18 cellular contexts compared by ENCODE assay signal in genomic region chr1:150017206-150017750, GRCh38. TPM values are rescaled to one million over a fixed set of nuclear protein-coding genes. Genes with fewer than 3 reads are reported as not detected.
DNase-seq lines count a peak whose midpoint lies in the region; ATAC-seq and TF ChIP-seq lines count a peak whose summit lies in the region.
"Had no signal": no experiment of that assay in that cellular context is flagged by ENCODE, and none has a peak within 500 bp of the region (broad histone marks: within the 10 kb centered on the region; RNA-seq: fewer than 3 reads in every experiment).

No MANE protein-coding gene starts in this region.

- H3K4me3 ChIP-seq in RWPE2 (ENCODE audit: severe bottlenecking) (no peak overlapping the region), transverse colon (no peak overlapping the region)
- H3K4me3 ChIP-seq: BLaER1 treated with 17β-estradiol and CSF1 and Interleukin-3, amounts not matched to agents 10 nM and 100 nM; esophagus squamous epithelium; thoracic aorta had no signal

- H3K9me3 ChIP-seq in RWPE2 (ENCODE audit: severe bottlenecking) (no peaks in the 10 kb centered on the region), transverse colon (no peaks in the 10 kb centered on the region)
- H3K9me3 ChIP-seq: BLaER1 treated with 17β-estradiol and CSF1 and Interleukin-3, amounts not matched to agents 10 nM and 100 nM; esophagus squamous epithelium; thoracic aorta had no signal

- no peak overlapping the region for H3K27ac ChIP-seq in RWPE2 (ENCODE audit: poor library complexity, severe bottlenecking)
- peak overlapping the region in 2 of 4 donors; percentile 29 to 49 for H3K27ac ChIP-seq in transverse colon
- H3K27ac ChIP-seq: BLaER1 treated with 17β-estradiol and CSF1 and Interleukin-3, amounts not matched to agents 10 nM and 100 nM; KMS-11; thoracic aorta had no signal

- intact Hi-C loops in transverse colon (cut with DNase I; ENCODE audit: low total_unique reads): no loop called here

- TF ChIP-seq POLR2A in transverse colon (IDR thresholded peaks at IDR 0.05): peak; percentile 42

- H3K36me3 ChIP-seq in RWPE2 (ENCODE audit: low read depth): no peaks in the 10 kb centered on the region
- no peaks in the 10 kb centered on the region for H3K36me3 ChIP-seq in transverse colon
- H3K36me3 ChIP-seq: BLaER1 treated with 17β-estradiol and CSF1 and Interleukin-3, amounts not matched to agents 10 nM and 100 nM; esophagus squamous epithelium; thoracic aorta had no signal

- H3K4me1 ChIP-seq in RWPE2 (ENCODE audit: insufficient read depth, poor library complexity, severe bottlenecking) (no peaks in the 10 kb centered on the region), transverse colon (peaks cover 0 to 29% (median 8%) of the 10 kb centered on the region in 4 donors)

- DNase-seq in DMS53 (lab: John Stamatoyannopoulos, UW) (peak; percentile 42), DMS53 treated with DMSO at 0.1 percent for 48 hours (lab: John Stamatoyannopoulos, UW; ENCODE audit: unreplicated experiment) (no peak), RWPE2 (ENCODE audit: low spot score) (no peak), iPS-NIHi11 (ENCODE audit: low spot score) (peak; percentile 55), transverse colon (peak; percentile 46), hippocampal formation (lab: John Stamatoyannopoulos, UW) (no peak), NCI-H510A treated with DMSO at 0.1 percent for 48 hours (lab: John Stamatoyannopoulos, UW) (no peak)
- no peak for DNase-seq in activated CD8-positive, alpha-beta memory T cell treated with anti-CD3 and anti-CD28 coated beads for 24 hours
- DNase-seq: 8988T; activated CD8-positive, alpha-beta memory T cell treated with anti-CD3 and anti-CD28 coated beads, Interleukin-2, amount 50 U/mL, for 48 hours; activated naive CD4-positive, alpha-beta T cell treated with anti-CD3 and anti-CD28 coated beads for 36 hours; esophagus squamous epithelium; NK-92 treated with Interleukin-12 subunit alpha and Interleukin-12 subunit beta, amount 100 ng/mL, for 24 hours; SIG-M5; stimulated activated CD4-positive, alpha-beta T cell treated with anti-CD3 and anti-CD28 coated beads, Interleukin-4, amount 100 ng/mL, for 1 hour had no signal

- in situ Hi-C loops in transverse colon (cut with MboI; ENCODE audit: low pct_ligation_motif_present in 1 of 4, low pct_unique_long_range_greater_than_20kb in 1 of 4, low sequenced_read_pairs in 3 of 4): no loop called here

- ATAC-seq in RWPE2 (ENCODE audit: low read depth): peak; percentile 82

- TF ChIP-seq EP300 in transverse colon (IDR thresholded peaks at IDR 0.05; ENCODE audit: low read depth): no peak

- H3K27me3 ChIP-seq in RWPE2 (ENCODE audit: insufficient read depth, poor library complexity, severe bottlenecking): no peaks in the 10 kb centered on the region
- H3K27me3 ChIP-seq in transverse colon: no peaks in the 10 kb centered on the region
- H3K27me3 ChIP-seq: esophagus squamous epithelium had no signal

- TF ChIP-seq CTCF in RWPE2 (IDR thresholded peaks at IDR 0.05; ENCODE audit: poor library complexity, severe bottlenecking) (no peak), transverse colon (IDR thresholded peaks at IDR 0.05) (no peak)

RNA-seq across cellular contexts. Expression of gene OTUD7B, which starts 6.8 kb away (rescaled TPM):
- total RNA-seq in transverse colon: 10 to 100 TPM; 11.3 to 26.8 (median 25.5) TPM

RNA-seq across cellular contexts. Expression of gene VPS45, which starts 50.3 kb away (rescaled TPM):
- total RNA-seq in transverse colon: 10 to 100 TPM; 16.1 to 47.5 (median 34.7) TPM

Comparison
In these comparisons a context has a peak if more than half of its experiments do, and no peak if none do; other contexts are left out.
1. DNase-seq: peak in DMS53 (single experiment), iPS-NIHi11 (single experiment) and transverse colon (single experiment); none in DMS53 treated with DMSO at 0.1 percent for 48 hours (single experiment), RWPE2 (single experiment), hippocampal formation (0 of 2), activated CD8-positive, alpha-beta memory T cell treated with anti-CD3 and anti-CD28 coated beads for 24 hours (single experiment) and NCI-H510A treated with DMSO at 0.1 percent for 48 hours (single experiment).